ENCODE assay signal across 8 cellular contexts in genomic region chr4:42397256-42397634, GRCh38. TPM values are rescaled to one million over a fixed set of nuclear protein-coding genes. Genes with fewer than 3 reads are reported as not detected.
A peak's percentile ranks its signal among the peaks of the same experiment; 100 is the strongest.
DNase-seq lines count a peak whose midpoint lies in the region; ATAC-seq and TF ChIP-seq lines count a peak whose summit lies in the region.

SHISA3 (plus strand) TSS chr4:42397488; CDS start chr4:42398057, 569 bp downstream.

- peak in 1 of 5 donors; percentile 9 for DNase-seq in CD4-positive, alpha-beta memory T cell
- peak; percentile 62 for DNase-seq in activated CD8-positive, alpha-beta T cell treated with anti-CD3 and anti-CD28 coated beads, Interleukin-2, amount 10 ng/mL, durations not matched to agents 7 days and 5 days
- peak; percentile 27 for DNase-seq in hepatocyte (ENCODE audit: low spot score)
- no peak for DNase-seq in cerebellar nuclear complex (lab: John Stamatoyannopoulos, UW)
- DNase-seq in activated gamma-delta T cell treated with Interleukin-2 at 50 U/mL for 16 hours, result no peak

- peak within 1 kb of the TSS; percentile 98 for H3K4me2 ChIP-seq in hepatocyte

- H4K20me1 ChIP-seq in hepatocyte (ENCODE audit: insufficient read depth, poor library complexity, severe bottlenecking), result no peaks in the 10 kb centered on the region

- peak; percentile 47 for ATAC-seq in GM19351 (IDR thresholded peaks at IDR 0.05; ENCODE audit: unreplicated experiment)
- ATAC-seq in HG03571 (IDR thresholded peaks at IDR 0.05; ENCODE audit: unreplicated experiment), result peak; percentile 43
- ATAC-seq in activated CD8-positive, alpha-beta T cell treated with anti-CD3 and anti-CD28 coated beads, Interleukin-2, amount 10 ng/mL, durations not matched to agents 7 days and 5 days, result peak; percentile 77

- under 1% methylated on average over 20 of the region's 31 CpGs for WGBS in hepatocyte (ENCODE audit: low lambda C conversion rate, missing lambda C conversion rate)

- H2AFZ ChIP-seq in hepatocyte, result peak within 1 kb of the TSS; percentile 53

- H3K9ac ChIP-seq in skeletal muscle tissue (ENCODE audit: low read depth in 1 of 3, low read length in 3 of 3), result peak within 1 kb of the TSS in 1 of 3 donors; percentile 45

- peaks cover 0 to 2% (median 0%) of the 10 kb centered on the region in 8 donors for H3K9me3 Mint-ChIP-seq in CD4-positive, alpha-beta memory T cell
- no peaks in the 10 kb centered on the region for H3K9me3 Mint-ChIP-seq in activated CD8-positive, alpha-beta T cell treated with anti-CD3 and anti-CD28 coated beads, Interleukin-2, amount 10 ng/mL, durations not matched to agents 7 days and 5 days (ENCODE audit: insufficient read depth)

- H3K27me3 Mint-ChIP-seq in CD4-positive, alpha-beta memory T cell, result peaks cover 36 to 50% of the 10 kb centered on the region in 2 donors
- peaks cover 61% of the 10 kb centered on the region for H3K27me3 Mint-ChIP-seq in activated CD8-positive, alpha-beta T cell treated with anti-CD3 and anti-CD28 coated beads, Interleukin-2, amount 10 ng/mL, durations not matched to agents 7 days and 5 days (ENCODE audit: low read depth)

- peak within 1 kb of the TSS; percentile 72 to 91 (median 86) for H3K4me3 Mint-ChIP-seq in CD4-positive, alpha-beta memory T cell
- peak within 1 kb of the TSS; percentile 76 for H3K4me3 Mint-ChIP-seq in activated CD8-positive, alpha-beta T cell treated with anti-CD3 and anti-CD28 coated beads, Interleukin-2, amount 10 ng/mL, durations not matched to agents 7 days and 5 days

- H3K79me2 ChIP-seq in hepatocyte, result no peaks in the 10 kb centered on the region

- no peaks in the 10 kb centered on the region for H3K36me3 Mint-ChIP-seq in CD4-positive, alpha-beta memory T cell
- no peaks in the 10 kb centered on the region for H3K36me3 Mint-ChIP-seq in activated CD8-positive, alpha-beta T cell treated with anti-CD3 and anti-CD28 coated beads, Interleukin-2, amount 10 ng/mL, durations not matched to agents 7 days and 5 days (ENCODE audit: low read depth)

- H3K4me1 ChIP-seq in CD4-positive, alpha-beta memory T cell (ENCODE audit: insufficient read depth, low read length), result peaks cover 23% of the 10 kb centered on the region
- H3K4me1 ChIP-seq in hepatocyte (ENCODE audit: insufficient read depth) (peaks cover 27% of the 10 kb centered on the region), skeletal muscle tissue (ENCODE audit: control insufficient read depth in 3 of 3, insufficient read depth in 3 of 3, low read length in 3 of 3) (peaks cover 14 to 23% (median 21%) of the 10 kb centered on the region in 3 donors)

- no peak within 1 kb of the TSS for H3K27ac ChIP-seq in CD4-positive, alpha-beta memory T cell (ENCODE audit: low read depth, low read length)
- H3K27ac ChIP-seq in hepatocyte, result no peak within 1 kb of the TSS
- no peak within 1 kb of the TSS for H3K27ac ChIP-seq in skeletal muscle tissue (ENCODE audit: low read depth, low read length)

- peaks cover 14 to 38% (median 26%) of the 10 kb centered on the region in 4 donors for H3K4me1 Mint-ChIP-seq in CD4-positive, alpha-beta memory T cell
- H3K4me1 Mint-ChIP-seq in activated CD8-positive, alpha-beta T cell treated with anti-CD3 and anti-CD28 coated beads, Interleukin-2, amount 10 ng/mL, durations not matched to agents 7 days and 5 days (ENCODE audit: low read depth), result peaks cover 25% of the 10 kb centered on the region

- POLR2A ChIA-PET in CD4-positive, alpha-beta memory T cell (lab: Charles Lee; ENCODE audit: partially characterized antibody), result no interaction called here
- POLR2A ChIA-PET in activated CD8-positive, alpha-beta T cell treated with anti-CD3 and anti-CD28 coated beads, Interleukin-2, amount 10 ng/mL, durations not matched to agents 7 days and 5 days (lab: Charles Lee), result no interaction called here

- H3K9me2 ChIP-seq in hepatocyte (replicated peaks; ENCODE audit: insufficient read depth), result no peaks in the 10 kb centered on the region

- H3K4me3 ChIP-seq in CD4-positive, alpha-beta memory T cell (ENCODE audit: low read length in 2 of 2), result peak within 1 kb of the TSS in 1 of 2 donors; percentile 23
- peak within 1 kb of the TSS; percentile 39 for H3K4me3 ChIP-seq in hepatocyte
- peak within 1 kb of the TSS; percentile 62 to 70 (median 68) for H3K4me3 ChIP-seq in skeletal muscle tissue (ENCODE audit: low read length in 3 of 3)

- no peaks in the 10 kb centered on the region for H3K36me3 ChIP-seq in CD4-positive, alpha-beta memory T cell (ENCODE audit: insufficient read depth, low read length)
- no peaks in the 10 kb centered on the region for H3K36me3 ChIP-seq in hepatocyte (replicated peaks; ENCODE audit: insufficient read depth, low read depth)
- H3K36me3 ChIP-seq in skeletal muscle tissue (ENCODE audit: control insufficient read depth in 3 of 3, insufficient read depth in 3 of 3, low read length in 3 of 3), result no peaks in the 10 kb centered on the region

- intact Hi-C loops in CD4-positive, alpha-beta memory T cell (cut with micrococcal nuclease), result no loop called here

- no peak for TF ChIP-seq CTCF in hepatocyte (IDR thresholded peaks at IDR 0.05; ENCODE audit: poor library complexity)

- CTCF ChIA-PET in CD4-positive, alpha-beta memory T cell (lab: Charles Lee; ENCODE audit: partially characterized antibody), result no interaction called here
- CTCF ChIA-PET in activated CD8-positive, alpha-beta T cell treated with anti-CD3 and anti-CD28 coated beads, Interleukin-2, amount 10 ng/mL, durations not matched to agents 7 days and 5 days (lab: Charles Lee), result interaction anchor here (0.7 to 1.3 kb wide), 2 partner anchors 26 to 123 kb away, joined by 3 read pairs; no protein-coding TSS in a partner anchor

- peaks cover 23% of the 10 kb centered on the region for H3K27me3 ChIP-seq in CD4-positive, alpha-beta memory T cell (ENCODE audit: insufficient read depth, low read length)
- H3K27me3 ChIP-seq in hepatocyte (peaks cover 84% of the 10 kb centered on the region), skeletal muscle tissue (ENCODE audit: control insufficient read depth in 3 of 3, insufficient read depth in 3 of 3, low read length in 3 of 3) (peaks cover 37 to 45% (median 42%) of the 10 kb centered on the region in 3 donors)

- H3K27ac Mint-ChIP-seq in CD4-positive, alpha-beta memory T cell, result no peak within 1 kb of the TSS
- no peak within 1 kb of the TSS for H3K27ac Mint-ChIP-seq in activated CD8-positive, alpha-beta T cell treated with anti-CD3 and anti-CD28 coated beads, Interleukin-2, amount 10 ng/mL, durations not matched to agents 7 days and 5 days

- no peaks in the 10 kb centered on the region for H3K9me3 ChIP-seq in CD4-positive, alpha-beta memory T cell (ENCODE audit: control insufficient read depth in 1 of 2, low read length in 2 of 2)
- H3K9me3 ChIP-seq in hepatocyte (ENCODE audit: low read depth), result no peaks in the 10 kb centered on the region
- H3K9me3 ChIP-seq in skeletal muscle tissue (ENCODE audit: control insufficient read depth in 3 of 3, low read length in 3 of 3), result no peaks in the 10 kb centered on the region

RNA-seq across cellular contexts. Expression of gene SHISA3, which starts in this region (rescaled TPM):
- not detected for total RNA-seq in CD4-positive, alpha-beta memory T cell
- under 1 TPM in 1 of 2 donors, not detected in 1; 0.09 TPM for polyA plus RNA-seq in CD4-positive, alpha-beta memory T cell
- total RNA-seq in activated CD8-positive, alpha-beta T cell treated with anti-CD3 and anti-CD28 coated beads, Interleukin-2, amount 10 ng/mL, durations not matched to agents 7 days and 5 days, result under 1 TPM; 0.50 to 0.76 TPM
- 0.17 and 1.5 TPM in 2 replicates for total RNA-seq in hepatocyte
- polyA plus RNA-seq in hepatocyte, result not detected in 2 replicates
- total RNA-seq in skeletal muscle tissue, result 1.6 TPM

Comparison
In these comparisons a context has a peak if more than half of its experiments do, and no peak if none do; other contexts are left out.
1. Peak in DNase-seq and ATAC-seq in activated CD8-positive, alpha-beta T cell treated with anti-CD3 and anti-CD28 coated beads, Interleukin-2, amount 10 ng/mL, durations not matched to agents 7 days and 5 days; RNA of the gene not detected or under 1 TPM.